21 cellular contexts compared by ENCODE assay signal in the genomic region with DNA sequence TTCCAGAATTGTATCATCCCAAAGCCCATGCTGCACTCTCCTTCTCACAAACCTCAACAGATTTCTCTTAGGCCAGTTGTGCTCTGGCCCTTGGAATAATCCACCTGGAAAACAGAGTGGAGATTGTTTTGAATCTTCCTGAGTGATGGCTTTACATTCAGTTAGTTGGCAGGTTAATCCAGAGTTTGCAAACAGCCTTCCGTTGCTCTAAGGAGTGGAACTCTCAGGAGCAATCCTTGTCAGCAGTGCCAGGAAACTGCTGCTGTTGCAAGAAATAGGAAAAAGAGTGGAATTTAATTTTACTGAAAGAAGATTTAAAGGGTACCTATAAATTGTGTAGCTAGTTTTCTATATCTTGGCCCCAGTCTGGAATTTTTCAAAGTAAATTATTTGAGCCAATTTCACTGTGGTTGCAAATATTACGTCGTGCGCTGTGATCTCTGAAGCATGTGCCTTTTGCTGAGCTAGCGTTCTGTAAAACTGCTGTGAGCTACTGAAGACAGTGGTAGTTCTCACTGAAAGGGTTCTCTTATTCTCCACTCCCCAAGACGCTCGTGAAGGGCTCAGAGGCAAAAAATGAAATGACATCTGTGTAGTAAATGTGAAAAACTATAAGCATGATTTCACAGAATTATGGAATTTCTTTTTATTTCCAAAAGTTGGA. TPM values are rescaled to one million over a fixed set of nuclear protein-coding genes. Genes with fewer than 3 reads are reported as not detected.
DNase-seq lines count a peak whose midpoint lies in the region; TF ChIP-seq lines count a peak whose summit lies in the region.
"Had no signal": no experiment of that assay in that cellular context is flagged by ENCODE, and none has a peak within 500 bp of the region (broad histone marks: within the 10 kb centered on the region; RNA-seq: fewer than 3 reads in every experiment).

No MANE protein-coding gene starts in this region.

- no peak overlapping the region for H2AFZ ChIP-seq in ACC112 (ENCODE audit: low read length, unreplicated experiment)
- no peak overlapping the region; the same call in 1 of the 2 replicates for H2AFZ ChIP-seq in OCI-LY1 (ENCODE audit: low read length)
- H2AFZ ChIP-seq in mesenchymal stem cell (ENCODE audit: low read depth, low read length), result no peak overlapping the region

- peak overlapping the region; percentile 7 for H2BK120ac ChIP-seq in mesenchymal stem cell (ENCODE audit: low read depth, low read length)

- peak overlapping the region in 1 of 2 experiments; percentile 64 for H3K18ac ChIP-seq in mesenchymal stem cell (ENCODE audit: low read depth in 1 of 2, low read length in 2 of 2)

- no peak overlapping the region for H3K4ac ChIP-seq in mesenchymal stem cell (ENCODE audit: low read depth in 1 of 2, low read length in 2 of 2)

- H3K27me3 ChIP-seq in ACC112 (ENCODE audit: insufficient read depth, low read length) (no peaks in the 10 kb centered on the region), OCI-LY1 (ENCODE audit: insufficient read depth, low read length) (no peaks in the 10 kb centered on the region), mesenchymal stem cell (ENCODE audit: control insufficient read depth in 1 of 2, insufficient read depth in 1 of 2, low read length in 2 of 2) (no peaks in the 10 kb centered on the region), dorsolateral prefrontal cortex (no peaks in the 10 kb centered on the region), tibial nerve (no peaks in the 10 kb centered on the region)

- H3K4me2 ChIP-seq in OCI-LY1 (ENCODE audit: low read length), result peak overlapping the region; percentile 56
- H3K4me2 ChIP-seq in mesenchymal stem cell (ENCODE audit: low read length, poor library complexity, severe bottlenecking), result no peak overlapping the region

- H4K8ac ChIP-seq in mesenchymal stem cell (ENCODE audit: low read length), result peak overlapping the region; percentile 23

- peaks cover 9% of the 10 kb centered on the region; the same call in 1 of the 2 replicates for H3F3A ChIP-seq in OCI-LY1 (ENCODE audit: insufficient read depth, low read length)

- no peaks in the 10 kb centered on the region for H3K9me3 ChIP-seq in OCI-LY1 (ENCODE audit: low read length)
- H3K9me3 ChIP-seq in mesenchymal stem cell (ENCODE audit: control insufficient read depth, low read length), result no peaks in the 10 kb centered on the region
- no peaks in the 10 kb centered on the region for H3K9me3 ChIP-seq in tibial nerve
- H3K9me3 ChIP-seq: prostate gland had no signal

- H4K20me1 ChIP-seq in OCI-LY1 (ENCODE audit: insufficient read depth, low read length), result no peaks in the 10 kb centered on the region

- no peak overlapping the region for H3K23ac ChIP-seq in mesenchymal stem cell (ENCODE audit: low read length in 2 of 2)

- peak overlapping the region; percentile 51 for H2AK5ac ChIP-seq in mesenchymal stem cell (ENCODE audit: low read length, severe bottlenecking)

- H3K36me3 ChIP-seq in ACC112 (ENCODE audit: insufficient read depth, low read length), result no peaks in the 10 kb centered on the region
- no peaks in the 10 kb centered on the region for H3K36me3 ChIP-seq in OCI-LY1 (ENCODE audit: insufficient read depth, low read length)
- no peaks in the 10 kb centered on the region for H3K36me3 ChIP-seq in mesenchymal stem cell (ENCODE audit: control insufficient read depth in 1 of 2, insufficient read depth in 2 of 2, low read depth in 1 of 2, low read length in 2 of 2)
- H3K36me3 ChIP-seq in tibial nerve, result no peaks in the 10 kb centered on the region
- H3K36me3 ChIP-seq: prostate gland had no signal

- H2BK5ac ChIP-seq in mesenchymal stem cell (ENCODE audit: low read depth, low read length, poor library complexity, severe bottlenecking), result peak overlapping the region; percentile 54

- H3K79me1 ChIP-seq in mesenchymal stem cell (replicated peaks; ENCODE audit: low read length, poor library complexity, severe bottlenecking), result no peaks in the 10 kb centered on the region

- no peak for TF ChIP-seq POLR2A in tibial nerve (IDR thresholded peaks at IDR 0.05)

- DNase-seq in choroid plexus epithelial cell (ENCODE audit: low read depth) (peak; percentile 23), mesenchymal stem cell (peak; percentile 32), dorsolateral prefrontal cortex (no peak), HPDE6-E6E7 (ENCODE audit: extremely low spot score) (no peak), ACHN (no peak), tibial nerve (ENCODE audit: low spot score in 2 of 2) (no peak)
- DNase-seq: activated naive CD4-positive, alpha-beta T cell treated with Interleukin-2 at 50 U/mL for 16 hours; activated T-cell treated with anti-CD3 and anti-CD28 coated beads for 4 hours; CD4-positive, alpha-beta memory T cell; erythroblast; Kasumi-1; naive thymus-derived CD8-positive, alpha-beta T cell; NCI-H1105 treated with DMSO at 0.1 percent for 48 hours; NCI-H2171; stimulated activated CD4-positive, alpha-beta T cell treated with anti-CD3 and anti-CD28 coated beads, Interleukin-15, amount 100 ng/mL, for 24 hours; stimulated activated naive B cell treated with anti-CD40 and anti-IgM and Interleukin-4, amounts not matched to agents 10 μg/mL and 1 μg/mL and 100 μg/mL, for 72 hours had no signal

- no peaks in the 10 kb centered on the region for H3K9me2 ChIP-seq in OCI-LY1 (ENCODE audit: low read depth, low read length)

- H3K4me1 ChIP-seq in ACC112 (ENCODE audit: control insufficient read depth, insufficient read depth, low read length, unreplicated experiment) (peaks cover 18% of the 10 kb centered on the region), OCI-LY1 (ENCODE audit: insufficient read depth, low read length, severe bottlenecking) (peaks cover 49% of the 10 kb centered on the region), mesenchymal stem cell (ENCODE audit: control insufficient read depth, insufficient read depth, low read depth, low read length) (peaks cover 1% of the 10 kb centered on the region), tibial nerve (peaks cover 0 to 11% (median 0%) of the 10 kb centered on the region in 4 donors)
- H3K4me1 ChIP-seq: prostate gland had no signal

- intact Hi-C loops in dorsolateral prefrontal cortex (cut with DNase I), result no loop called here

- 69% methylated on average over 5 of the region's 7 CpGs for WGBS in mesenchymal stem cell
- WGBS in tibial nerve, 2 donors, result 25 to 28% methylated on average over 7 of the region's 7 CpGs

- TF ChIP-seq CTCF in OCI-LY1 (IDR thresholded peaks at IDR 0.05; ENCODE audit: low read length) (no peak), choroid plexus epithelial cell (conservative IDR thresholded peaks at IDR 0.05; ENCODE audit: low read depth, low read length) (no peak), dorsolateral prefrontal cortex (IDR thresholded peaks at IDR 0.05 in 54 of 56, conservative IDR thresholded peaks at IDR 0.05 in 2 of 56; ENCODE audit: low read depth in 1 of 56, partially characterized antibody in 56 of 56) (no peak), tibial nerve (IDR thresholded peaks at IDR 0.05) (no peak)

- no peak overlapping the region for H4K91ac ChIP-seq in mesenchymal stem cell (ENCODE audit: low read length)

- H3K9ac ChIP-seq in OCI-LY1 (ENCODE audit: low read length) (peak overlapping the region; percentile 63), mesenchymal stem cell (ENCODE audit: low read length) (peak overlapping the region; percentile 62)

- peak overlapping the region; percentile 77; the same call in 1 of the 2 replicates for H3K27ac ChIP-seq in ACC112 (ENCODE audit: low read depth, low read length)
- H3K27ac ChIP-seq in OCI-LY1 (ENCODE audit: low read depth, low read length, poor library complexity, severe bottlenecking), result peak overlapping the region; percentile 96
- peak overlapping the region; percentile 82 for H3K27ac ChIP-seq in mesenchymal stem cell (ENCODE audit: low read length, poor library complexity, severe bottlenecking)
- H3K27ac ChIP-seq in dorsolateral prefrontal cortex, result no peak overlapping the region
- H3K27ac ChIP-seq in tibial nerve, result no peak overlapping the region
- H3K27ac ChIP-seq: prostate gland had no signal

- H3K4me3 ChIP-seq in ACC112 (ENCODE audit: low read depth, low read length) (0 out of 2 replicates have a peak overlapping the region, but pooled peaks have one; percentile 40), OCI-LY1 (ENCODE audit: low read depth, low read length, poor library complexity, severe bottlenecking) (peak overlapping the region; percentile 34), choroid plexus epithelial cell (ENCODE audit: low read depth, low read length) (no peak overlapping the region), mesenchymal stem cell (ENCODE audit: insufficient read depth in 1 of 2, low read depth in 1 of 2, low read length in 2 of 2) (peak overlapping the region in 1 of 2 experiments; percentile 34), dorsolateral prefrontal cortex (no peak overlapping the region), tibial nerve (no peak overlapping the region)
- H3K4me3 ChIP-seq: prostate gland had no signal

- no peak for TF ChIP-seq EP300 in tibial nerve (IDR thresholded peaks at IDR 0.05)

- H2BK15ac ChIP-seq in mesenchymal stem cell (ENCODE audit: low read depth, poor library complexity, severe bottlenecking), result no peak overlapping the region

- no peak overlapping the region for H3K14ac ChIP-seq in mesenchymal stem cell (ENCODE audit: low read length in 2 of 2)

- H2BK12ac ChIP-seq in mesenchymal stem cell (ENCODE audit: low read length in 2 of 2), result peak overlapping the region in 1 of 2 experiments; percentile 49

- in situ Hi-C loops in ACHN (cut with HindIII; ENCODE audit: low pct_ligation_motif_present, low pct_unique_long_range_greater_than_20kb, low sequenced_read_pairs), result no loop called here

- H3K79me2 ChIP-seq in ACC112 (ENCODE audit: control insufficient read depth, insufficient read depth, low read length, unreplicated experiment) (no peaks in the 10 kb centered on the region), OCI-LY1 (ENCODE audit: insufficient read depth, low read length) (no peaks in the 10 kb centered on the region)

RNA-seq across cellular contexts. Expression of a gene that starts 55.5 kb away (rescaled TPM):
- polyA plus RNA-seq in mesenchymal stem cell (2013, experiment 1 of 2), result 0.06 TPM
- 0.08 TPM for polyA plus RNA-seq in mesenchymal stem cell (2013, experiment 2 of 2)
- total RNA-seq in dorsolateral prefrontal cortex (1 to 10 TPM in 5 of 120 experiments, under 1 TPM in 81, not detected in 34; 0.07 to 1.6 (median 0.35) TPM), tibial nerve (under 1 TPM; under 0.01 to 0.90 (median 0.53) TPM)
- total RNA-seq: CD4-positive, alpha-beta memory T cell; lung microvascular endothelial cell; naive thymus-derived CD8-positive, alpha-beta T cell; prostate gland; RPMI7951 had no signal
- polyA plus RNA-seq: CD4-positive, alpha-beta memory T cell; naive thymus-derived CD8-positive, alpha-beta T cell had no signal

Comparison
In these comparisons a context has a peak if more than half of its experiments do, and no peak if none do; other contexts are left out.
1. H3K27ac ChIP-seq: peak in ACC112 (single experiment), OCI-LY1 (single experiment) and mesenchymal stem cell (single experiment); none in dorsolateral prefrontal cortex (0 of 59) and tibial nerve (0 of 4).
2. H3K4me3 ChIP-seq: peak in ACC112 (single experiment) and OCI-LY1 (single experiment); none in choroid plexus epithelial cell (single experiment), dorsolateral prefrontal cortex (0 of 59) and tibial nerve (0 of 4).
3. DNase-seq: peak in choroid plexus epithelial cell (single experiment) and mesenchymal stem cell (single experiment); none in dorsolateral prefrontal cortex (0 of 10), HPDE6-E6E7 (single experiment), ACHN (single experiment) and tibial nerve (0 of 2).